12 cellular contexts compared by ENCODE assay signal in the genomic region with DNA sequence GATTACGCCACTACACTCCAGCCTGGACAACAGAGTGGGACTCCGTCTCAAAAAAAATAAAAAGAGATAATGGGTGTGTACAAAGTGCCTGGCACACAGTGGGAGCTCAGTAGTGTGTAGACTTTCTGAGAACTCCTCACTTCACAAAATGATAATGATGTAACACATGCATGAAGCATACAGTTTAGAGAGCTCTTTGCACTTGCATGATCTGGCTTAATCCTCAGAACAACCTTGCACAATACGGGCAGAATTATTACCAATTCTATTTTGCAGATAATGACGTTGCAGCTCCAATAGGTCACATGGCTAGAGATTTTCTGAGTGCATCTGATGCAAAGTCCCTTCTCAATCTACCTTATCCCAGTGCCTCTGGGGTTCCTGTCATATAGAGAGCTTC.
DNase-seq lines count a peak whose midpoint lies in the region; ATAC-seq, FAIRE-seq and TF ChIP-seq lines count a peak whose summit lies in the region.
"Had no signal": no experiment of that assay in that cellular context is flagged by ENCODE, and none has a peak within 500 bp of the region (broad histone marks: within the 10 kb centered on the region; RNA-seq: fewer than 3 reads in every experiment).

No MANE protein-coding gene starts in this region.

- no peak overlapping the region for H3K18ac ChIP-seq in H1 (ENCODE audit: extremely low read depth, low read length)

- peak overlapping the region; percentile 37; the same call in 1 of the 2 replicates for H2BK15ac ChIP-seq in H1 (ENCODE audit: low read length)

- intact Hi-C loops in activated B cell treated with CpG ODN at 0.5 μM for 24 hours (cut with micrococcal nuclease): loop anchor here (2.0 to 5.0 kb wide), 3 partner anchors 16 to 535 kb away; no protein-coding TSS in a partner anchor
- intact Hi-C loops in transverse colon (cut with DNase I; ENCODE audit: low total_unique reads): no loop called here

- no peak for DNase-seq in activated naive CD4-positive, alpha-beta T cell treated with anti-CD3 and anti-CD28 coated beads, Interleukin-2, amount 10 ng/mL, durations not matched to agents 7 days and 5 days
- no peak for DNase-seq in activated naive CD4-positive, alpha-beta T cell treated with Interleukin-2 at 50 U/mL for 16 hours
- no peak for DNase-seq in activated B cell treated with CpG ODN at 0.5 μM for 24 hours
- no peak for DNase-seq in H1 (ENCODE audit: low read depth in 1 of 2, low spot score in 2 of 2)
- DNase-seq in transverse colon: no peak
- no peak for DNase-seq in NCI-H446 treated with DMSO at 0.1 percent for 48 hours (lab: John Stamatoyannopoulos, UW)
- DNase-seq: foreskin fibroblast had no signal

- no peak overlapping the region for H4K8ac ChIP-seq in H1 (ENCODE audit: extremely low read depth, insufficient read depth, low read length)

- H3K27me3 ChIP-seq in H1 (replicated peaks in 1 of 4; ENCODE audit: control insufficient read depth in 3 of 4, extremely low read depth in 1 of 4, insufficient read depth in 3 of 4, low read length in 3 of 4) (no peaks in the 10 kb centered on the region; a peak in 1 of 7 replicates), transverse colon (no peaks in the 10 kb centered on the region)
- H3K27me3 ChIP-seq: ascending aorta had no signal

- H3K79me1 ChIP-seq in H1 (ENCODE audit: low read depth, low read length): no peaks in the 10 kb centered on the region

- in situ Hi-C loops in transverse colon (cut with MboI; ENCODE audit: low pct_ligation_motif_present in 1 of 4, low pct_unique_long_range_greater_than_20kb in 1 of 4, low sequenced_read_pairs in 3 of 4): loop anchor here (5.0 to 25.0 kb wide), 8 partner anchors 180 to 560 kb away; partner anchors contain the start of gene TADA1 (in 1 of the 4)

- no peak overlapping the region for H3K4me2 ChIP-seq in H1 (ENCODE audit: insufficient read depth in 1 of 2, low read depth in 2 of 2, low read length in 2 of 2)

- no peak overlapping the region for H3K23ac ChIP-seq in H1 (ENCODE audit: insufficient read length)

- POLR2A ChIA-PET in activated B cell treated with CpG ODN at 0.5 μM for 24 hours (lab: Charles Lee) (interaction anchor here (1.2 to 1.5 kb wide), 3 partner anchors 9 to 225 kb away, joined by 3 to 6 read pairs (median 4); no protein-coding TSS in a partner anchor), H1 (lab: Charles Lee; ENCODE audit: partially characterized antibody) (interaction anchor here (0.9 to 1.1 kb wide), 2 partner anchors 8 to 43 kb away, joined by 4 read pairs; no protein-coding TSS in a partner anchor)

- H3K4me1 Mint-ChIP-seq in activated naive CD4-positive, alpha-beta T cell treated with anti-CD3 and anti-CD28 coated beads, Interleukin-2, amount 10 ng/mL, durations not matched to agents 7 days and 5 days: peaks cover 91% of the 10 kb centered on the region
- peaks cover 31% of the 10 kb centered on the region for H3K4me1 Mint-ChIP-seq in activated B cell treated with CpG ODN at 0.5 μM for 24 hours

- H2BK5ac ChIP-seq in H1 (ENCODE audit: low read depth, low read length): no peak overlapping the region

- FAIRE-seq in H1 (lab: Jason Lieb, UNC): no peak
- FAIRE-seq: keratinocyte had no signal

- H2AFZ ChIP-seq in H1 (ENCODE audit: low read length): no peak overlapping the region

- WGBS in H1 (ENCODE audit: extremely low coverage in 1 of 2, insufficient coverage in 1 of 2, insufficient read length in 1 of 2, insufficient replicate concordance in 2 of 2, low coverage in 1 of 2, low lambda C conversion rate in 2 of 2, missing lambda C conversion rate in 1 of 2), 2 experiments: 91% methylated on average over 4 of the region's 4 CpGs; no CpG with 5 or more reads in 1 of the 2 experiments
- WGBS in transverse colon (ENCODE audit: low coverage in 1 of 2), 2 donors: 80% methylated on average over 4 of the region's 4 CpGs; no CpG with 5 or more reads in 1 of the 2 donors

- H3K27ac ChIP-seq in H1 (ENCODE audit: low read depth, low read length) (no peak overlapping the region), transverse colon (peak overlapping the region; percentile 37 to 57 (median 52))
- H3K27ac ChIP-seq: ascending aorta had no signal

- H3K9ac ChIP-seq in H1 (replicated peaks in 1 of 4; ENCODE audit: extremely low read depth in 1 of 4, low read depth in 3 of 4, low read length in 3 of 4): no peak overlapping the region; a peak in 1 of 7 replicates

- peak overlapping the region; percentile 31 for H3K4me3 Mint-ChIP-seq in activated naive CD4-positive, alpha-beta T cell treated with anti-CD3 and anti-CD28 coated beads, Interleukin-2, amount 10 ng/mL, durations not matched to agents 7 days and 5 days
- H3K4me3 Mint-ChIP-seq in activated B cell treated with CpG ODN at 0.5 μM for 24 hours: peak overlapping the region; percentile 61

- TF ChIP-seq POLR2A in H1 (IDR thresholded peaks at IDR 0.05; ENCODE audit: control extremely low read depth in 1 of 2, low read depth in 2 of 2, low read length in 2 of 2) (no peak), transverse colon (IDR thresholded peaks at IDR 0.05) (no peak)

- H4K5ac ChIP-seq in H1 (ENCODE audit: insufficient read length, low read depth, low read length): no peak overlapping the region

- H3K36me3 Mint-ChIP-seq in activated naive CD4-positive, alpha-beta T cell treated with anti-CD3 and anti-CD28 coated beads, Interleukin-2, amount 10 ng/mL, durations not matched to agents 7 days and 5 days: peaks cover 56% of the 10 kb centered on the region
- H3K36me3 Mint-ChIP-seq in activated B cell treated with CpG ODN at 0.5 μM for 24 hours (ENCODE audit: low read depth): no peaks in the 10 kb centered on the region

- H4K20me1 ChIP-seq in H1 (replicated peaks in 1 of 2; ENCODE audit: control insufficient read depth in 1 of 2, insufficient read depth in 2 of 2, low read length in 2 of 2): no peaks in the 10 kb centered on the region

- CTCF ChIA-PET in activated naive CD4-positive, alpha-beta T cell treated with anti-CD3 and anti-CD28 coated beads, Interleukin-2, amount 10 ng/mL, durations not matched to agents 7 days and 5 days (lab: Charles Lee): interaction anchor here (0.6 to 2.0 kb wide), 12 partner anchors 9 to 380 kb away, joined by 3 to 18 read pairs (median 4); partner anchors contain the start of gene CD247
- CTCF ChIA-PET in activated B cell treated with CpG ODN at 0.5 μM for 24 hours (lab: Charles Lee): interaction anchor here (0.7 to 3.2 kb wide), 2 partner anchors 87 to 179 kb away, joined by 3 to 20 read pairs; no protein-coding TSS in a partner anchor
- CTCF ChIA-PET in H1 (lab: Charles Lee; ENCODE audit: partially characterized antibody): interaction anchor here (0.6 to 2.1 kb wide), 13 partner anchors 8 to 388 kb away, joined by 3 to 16 read pairs (median 4); no protein-coding TSS in a partner anchor

- H2AK5ac ChIP-seq in H1 (ENCODE audit: low read depth, low read length): no peak overlapping the region

- TF ChIP-seq CTCF in activated B cell treated with CpG ODN at 0.5 μM for 24 hours (IDR thresholded peaks at IDR 0.05) (no peak), H1 (IDR thresholded peaks at IDR 0.05; ENCODE audit: control extremely low read depth in 1 of 3, insufficient read depth in 1 of 3, low read depth in 1 of 3, low read length in 3 of 3) (no peak), transverse colon (IDR thresholded peaks at IDR 0.05) (no peak)

- H3K14ac ChIP-seq in H1 (ENCODE audit: insufficient read length): no peak overlapping the region

- no peaks in the 10 kb centered on the region for H3K23me2 ChIP-seq in H1 (ENCODE audit: low read depth, low read length)

- H2BK12ac ChIP-seq in H1 (ENCODE audit: low read depth, low read length): no peak overlapping the region

- H3K4me1 ChIP-seq in H1 (replicated peaks in 1 of 4; ENCODE audit: control insufficient read depth in 3 of 4, insufficient read depth in 4 of 4, low read length in 3 of 4): peaks cover 0 to 4% (median 2%) of the 10 kb centered on the region in 4 experiments; a peak in 5 of 7 replicates
- H3K4me1 ChIP-seq in transverse colon: peaks cover 0 to 8% (median 5%) of the 10 kb centered on the region in 4 donors
- H3K4me1 ChIP-seq: ascending aorta had no signal

- H3K4me3 ChIP-seq in H1 (ENCODE audit: extremely low read depth in 1 of 4, insufficient read depth in 2 of 4, low read depth in 3 of 4, low read length in 4 of 4) (no peak overlapping the region), transverse colon (no peak overlapping the region)
- H3K4me3 ChIP-seq: ascending aorta, mucosa of descending colon had no signal

- no peak overlapping the region for H3K56ac ChIP-seq in H1 (replicated peaks; ENCODE audit: insufficient read length, low read depth, low read length)

- no peak for TF ChIP-seq EP300 in H1 (IDR thresholded peaks at IDR 0.05; ENCODE audit: borderline replicate concordance in 1 of 2, low read depth in 2 of 2, low read length in 2 of 2)
- no peak for TF ChIP-seq EP300 in transverse colon (IDR thresholded peaks at IDR 0.05; ENCODE audit: low read depth)

- H3K36me3 ChIP-seq in H1 (ENCODE audit: control insufficient read depth in 2 of 4, insufficient read depth in 4 of 4, low read length in 3 of 4): no peaks in the 10 kb centered on the region
- H3K36me3 ChIP-seq in transverse colon: no peaks in the 10 kb centered on the region
- H3K36me3 ChIP-seq: ascending aorta had no signal

- H3K9me3 Mint-ChIP-seq in activated naive CD4-positive, alpha-beta T cell treated with anti-CD3 and anti-CD28 coated beads, Interleukin-2, amount 10 ng/mL, durations not matched to agents 7 days and 5 days: no peaks in the 10 kb centered on the region
- H3K9me3 Mint-ChIP-seq in activated B cell treated with CpG ODN at 0.5 μM for 24 hours: no peaks in the 10 kb centered on the region

- ATAC-seq in activated B cell treated with CpG ODN at 0.5 μM for 24 hours (ENCODE audit: low read depth) (no peak), GM18909 (IDR thresholded peaks at IDR 0.05; ENCODE audit: poor library complexity, unreplicated experiment) (no peak), SK-N-SH treated with all-trans-retinoic acid at 6 μM for 48 hours (no peak)

- no peaks in the 10 kb centered on the region for H3K79me2 ChIP-seq in H1 (ENCODE audit: control insufficient read depth in 1 of 2, insufficient read depth in 2 of 2, low read length in 2 of 2)

- H3K27ac Mint-ChIP-seq in activated naive CD4-positive, alpha-beta T cell treated with anti-CD3 and anti-CD28 coated beads, Interleukin-2, amount 10 ng/mL, durations not matched to agents 7 days and 5 days: peak overlapping the region; percentile 99
- H3K27ac Mint-ChIP-seq in activated B cell treated with CpG ODN at 0.5 μM for 24 hours: peak overlapping the region; percentile 70

- no peak overlapping the region for H3K4ac ChIP-seq in H1 (replicated peaks; ENCODE audit: insufficient read length, low read depth, low read length)

- no peak for TF ChIP-seq RAD21 in H1 (IDR thresholded peaks at IDR 0.05 in 1 of 2, conservative IDR thresholded peaks at IDR 0.05 in 1 of 2; ENCODE audit: low read depth in 2 of 2, low read length in 2 of 2)

- no peak overlapping the region for H2BK120ac ChIP-seq in H1 (replicated peaks; ENCODE audit: low read depth, low read length)

- H4K91ac ChIP-seq in H1 (replicated peaks; ENCODE audit: insufficient read length, low read length): no peak overlapping the region

- H2BK20ac ChIP-seq in H1 (ENCODE audit: low read length): no peak overlapping the region

- H3K9me3 ChIP-seq in H1 (ENCODE audit: insufficient read depth in 2 of 2, low read depth in 1 of 2, low read length in 1 of 2): no peaks in the 10 kb centered on the region
- H3K9me3 ChIP-seq in transverse colon: no peaks in the 10 kb centered on the region
- H3K9me3 ChIP-seq: ascending aorta, mucosa of descending colon had no signal

- no peaks in the 10 kb centered on the region for H3K27me3 Mint-ChIP-seq in activated naive CD4-positive, alpha-beta T cell treated with anti-CD3 and anti-CD28 coated beads, Interleukin-2, amount 10 ng/mL, durations not matched to agents 7 days and 5 days
- H3K27me3 Mint-ChIP-seq in activated B cell treated with CpG ODN at 0.5 μM for 24 hours: no peaks in the 10 kb centered on the region
